Comparison of ENCODE assay signal across 10 cellular contexts in genomic region chr11:69014084-69014935, GRCh38.
DNase-seq lines count a peak whose midpoint lies in the region; ATAC-seq and TF ChIP-seq lines count a peak whose summit lies in the region.
"Had no signal": no experiment of that assay in that cellular context is flagged by ENCODE, and none has a peak within 500 bp of the region (broad histone marks: within the 10 kb centered on the region; RNA-seq: fewer than 3 reads in every experiment).

No MANE protein-coding gene starts in this region.

- ATAC-seq in HG03045 (IDR thresholded peaks at IDR 0.05; ENCODE audit: unreplicated experiment) (no peak), HG03159 (IDR thresholded peaks at IDR 0.05; ENCODE audit: unreplicated experiment) (no peak)

- H3K36me3 ChIP-seq in HUES6 (ENCODE audit: control insufficient read depth, insufficient read depth, low read length) = no peaks in the 10 kb centered on the region
- H3K36me3 ChIP-seq in subcutaneous abdominal adipose tissue (ENCODE audit: control insufficient read depth in 5 of 5, insufficient read depth in 5 of 5, low read length in 5 of 5) = no peaks in the 10 kb centered on the region

- peak overlapping the region; percentile 64 for H3K4me3 ChIP-seq in HUES6 (ENCODE audit: low read depth, low read length)
- peak overlapping the region in 3 of 5 donors; percentile 11 to 30 (median 13) for H3K4me3 ChIP-seq in subcutaneous abdominal adipose tissue (ENCODE audit: low read depth in 1 of 5, low read length in 5 of 5)

- H3K9ac ChIP-seq in HUES6 (ENCODE audit: low read length) = peak overlapping the region; percentile 53
- H3K9ac ChIP-seq in subcutaneous abdominal adipose tissue (ENCODE audit: low read length in 5 of 5) = peak overlapping the region in 1 of 5 donors; percentile 30

- H3K27me3 ChIP-seq in HUES6 (ENCODE audit: control insufficient read depth, insufficient read depth, low read length) (no peaks in the 10 kb centered on the region), subcutaneous abdominal adipose tissue (ENCODE audit: control insufficient read depth in 5 of 5, insufficient read depth in 4 of 5, low read length in 5 of 5) (peaks cover 3 to 56% (median 7%) of the 10 kb centered on the region in 5 donors)

- H3K9me3 ChIP-seq in HUES6 (ENCODE audit: control insufficient read depth, insufficient read depth, low read depth, low read length) = no peaks in the 10 kb centered on the region
- no peaks in the 10 kb centered on the region for H3K9me3 ChIP-seq in subcutaneous abdominal adipose tissue (ENCODE audit: control insufficient read depth in 5 of 5, low read length in 5 of 5)

- peaks cover 50% of the 10 kb centered on the region for H3K4me1 ChIP-seq in HUES6 (ENCODE audit: control insufficient read depth, insufficient read depth, low read length)
- H3K4me1 ChIP-seq in subcutaneous abdominal adipose tissue (ENCODE audit: control insufficient read depth in 5 of 5, insufficient read depth in 5 of 5, low read length in 5 of 5) = peaks cover 5 to 60% (median 52%) of the 10 kb centered on the region in 5 donors

- no peak overlapping the region; the same call in 1 of the 2 replicates for H3K27ac ChIP-seq in HUES6 (ENCODE audit: low read depth, low read length)
- H3K27ac ChIP-seq in subcutaneous abdominal adipose tissue (ENCODE audit: low read depth, low read length) = peak overlapping the region; percentile 50

- TF ChIP-seq POLR2A in erythroblast (IDR thresholded peaks at IDR 0.05; ENCODE audit: low read length) = no peak

- DNase-seq in brain pericyte (ENCODE audit: low read depth, low spot score) (peak; percentile 74), islet precursor cell (peak; percentile 60), NCI-H446 treated with DMSO at 0.1 percent for 48 hours (lab: John Stamatoyannopoulos, UW) (no peak), erythroblast (lab: John Stamatoyannopoulos, UW) (no peak)
- DNase-seq: effector CD4-positive, alpha-beta T cell; SHP77 had no signal

Comparison
In these comparisons a context has a peak if more than half of its experiments do, and no peak if none do; other contexts are left out.
1. DNase-seq: peak in brain pericyte (single experiment) and islet precursor cell (single experiment); none in NCI-H446 treated with DMSO at 0.1 percent for 48 hours (single experiment) and erythroblast (0 of 2).